ENCODE assay signal across 10 cellular contexts in genomic region chr6:158808442-158808833, GRCh38. TPM values are rescaled to one million over a fixed set of nuclear protein-coding genes. Genes with fewer than 3 reads are reported as not detected.
DNase-seq lines count a peak whose midpoint lies in the region; ATAC-seq lines count a peak whose summit lies in the region.
"Had no signal": no experiment of that assay in that cellular context is flagged by ENCODE, and none has a peak within 500 bp of the region (broad histone marks: within the 10 kb centered on the region; RNA-seq: fewer than 3 reads in every experiment).

No MANE protein-coding gene starts in this region.

- H3K27ac Mint-ChIP-seq in CD8-positive, alpha-beta memory T cell: peak overlapping the region; percentile 79 to 96 (median 92)
- peak overlapping the region; percentile 18 for H3K27ac Mint-ChIP-seq in activated T-helper 2 cell treated with anti-CD3 and anti-CD28 coated beads, Interferon-gamma antibody, Interleukin-2, Interleukin-4, amounts not matched to agents 10 μg/mL and 5 μg/mL and 100 μg/mL, durations not matched to agents 14 hours and 24 hours and 36 hours
- peak overlapping the region in 7 of 9 donors; percentile 23 to 81 (median 62) for H3K27ac Mint-ChIP-seq in naive thymus-derived CD4-positive, alpha-beta T cell

- H3K36me3 ChIP-seq in CD8-positive, alpha-beta memory T cell (ENCODE audit: insufficient read depth, low read length): peaks cover 13% of the 10 kb centered on the region
- H3K36me3 ChIP-seq in naive thymus-derived CD4-positive, alpha-beta T cell (ENCODE audit: control insufficient read depth in 2 of 3, insufficient read depth in 3 of 3, low read length in 3 of 3): peaks cover 0 to 11% (median 11%) of the 10 kb centered on the region in 3 experiments

- peaks cover 94 to 100% (median 100%) of the 10 kb centered on the region in 3 donors for H3K4me1 Mint-ChIP-seq in CD8-positive, alpha-beta memory T cell
- peaks cover 81% of the 10 kb centered on the region for H3K4me1 Mint-ChIP-seq in activated T-helper 2 cell treated with anti-CD3 and anti-CD28 coated beads, Interferon-gamma antibody, Interleukin-2, Interleukin-4, amounts not matched to agents 10 μg/mL and 5 μg/mL and 100 μg/mL, durations not matched to agents 14 hours and 24 hours and 36 hours (ENCODE audit: low read depth)
- H3K4me1 Mint-ChIP-seq in naive thymus-derived CD4-positive, alpha-beta T cell: peaks cover 62 to 100% (median 97%) of the 10 kb centered on the region in 7 donors

- peaks cover 11 to 89% (median 28%) of the 10 kb centered on the region in 3 donors for H3K36me3 Mint-ChIP-seq in CD8-positive, alpha-beta memory T cell
- peaks cover 92% of the 10 kb centered on the region for H3K36me3 Mint-ChIP-seq in activated T-helper 2 cell treated with anti-CD3 and anti-CD28 coated beads, Interferon-gamma antibody, Interleukin-2, Interleukin-4, amounts not matched to agents 10 μg/mL and 5 μg/mL and 100 μg/mL, durations not matched to agents 14 hours and 24 hours and 36 hours (ENCODE audit: low read depth)
- peaks cover 14 to 54% (median 29%) of the 10 kb centered on the region in 5 donors for H3K36me3 Mint-ChIP-seq in naive thymus-derived CD4-positive, alpha-beta T cell

- H3K4me1 ChIP-seq in CD8-positive, alpha-beta memory T cell (ENCODE audit: insufficient read depth, low read length): peaks cover 92% of the 10 kb centered on the region
- H3K4me1 ChIP-seq in naive thymus-derived CD4-positive, alpha-beta T cell (ENCODE audit: control insufficient read depth in 2 of 2, insufficient read depth in 2 of 2, low read length in 2 of 2): peaks cover 76 to 94% of the 10 kb centered on the region in 2 donors

- H3K4me3 Mint-ChIP-seq in CD8-positive, alpha-beta memory T cell: peak overlapping the region; percentile 54 to 81 (median 69)
- H3K4me3 Mint-ChIP-seq in activated T-helper 2 cell treated with anti-CD3 and anti-CD28 coated beads, Interferon-gamma antibody, Interleukin-2, Interleukin-4, amounts not matched to agents 10 μg/mL and 5 μg/mL and 100 μg/mL, durations not matched to agents 14 hours and 24 hours and 36 hours (ENCODE audit: low read depth): no peak overlapping the region
- H3K4me3 Mint-ChIP-seq in naive thymus-derived CD4-positive, alpha-beta T cell: peak overlapping the region in 7 of 10 donors; percentile 5 to 50 (median 35)

- no peak overlapping the region for H3K27ac ChIP-seq in CD8-positive, alpha-beta memory T cell (ENCODE audit: low read depth, low read length)
- no peak overlapping the region for H3K27ac ChIP-seq in naive thymus-derived CD4-positive, alpha-beta T cell (ENCODE audit: low read depth, low read length)
- H3K27ac ChIP-seq: dorsolateral prefrontal cortex had no signal

- POLR2A ChIA-PET in CD8-positive, alpha-beta memory T cell (lab: Charles Lee): interaction anchor here (1.0 to 5.3 kb wide), 8 partner anchors 9 to 164 kb away, joined by 4 to 68 read pairs (median 10); partner anchors contain the start of genes DYNLT1 and EZR
- POLR2A ChIA-PET in naive thymus-derived CD4-positive, alpha-beta T cell (lab: Charles Lee): interaction anchor here (0.6 to 3.3 kb wide), 6 partner anchors 9 to 74 kb away, joined by 3 to 24 read pairs (median 4); no protein-coding TSS in a partner anchor

- intact Hi-C loops in activated T-helper 2 cell treated with anti-CD3 and anti-CD28 coated beads, Interferon-gamma antibody, Interleukin-2, Interleukin-4, amounts not matched to agents 10 μg/mL and 5 μg/mL and 100 μg/mL, durations not matched to agents 14 hours and 24 hours and 36 hours (cut with micrococcal nuclease): no loop called here
- intact Hi-C loops in naive thymus-derived CD4-positive, alpha-beta T cell (cut with micrococcal nuclease): no loop called here

- peak; percentile 1 for ATAC-seq in GM21515 (IDR thresholded peaks at IDR 0.05; ENCODE audit: unreplicated experiment)
- no peak for ATAC-seq in naive thymus-derived CD4-positive, alpha-beta T cell

- DNase-seq in CD8-positive, alpha-beta memory T cell: no peak
- no peak for DNase-seq in activated T-helper 2 cell treated with anti-CD3 and anti-CD28 coated beads, Interferon-gamma antibody, Interleukin-2, Interleukin-4, amounts not matched to agents 10 μg/mL and 5 μg/mL and 100 μg/mL, durations not matched to agents 14 hours and 24 hours and 36 hours (ENCODE audit: low spot score)
- no peak for DNase-seq in naive thymus-derived CD4-positive, alpha-beta T cell
- DNase-seq in NCI-H748 treated with DMSO at 0.1 percent for 48 hours (lab: John Stamatoyannopoulos, UW) (no peak), ureter (ENCODE audit: low spot score) (no peak)
- DNase-seq in effector CD8-positive, alpha-beta T cell (lab: John Stamatoyannopoulos, UW): no peak
- DNase-seq: DND-41, dorsolateral prefrontal cortex, hippocampal formation had no signal

- H3K27me3 Mint-ChIP-seq in CD8-positive, alpha-beta memory T cell: no peaks in the 10 kb centered on the region
- H3K27me3 Mint-ChIP-seq in activated T-helper 2 cell treated with anti-CD3 and anti-CD28 coated beads, Interferon-gamma antibody, Interleukin-2, Interleukin-4, amounts not matched to agents 10 μg/mL and 5 μg/mL and 100 μg/mL, durations not matched to agents 14 hours and 24 hours and 36 hours (ENCODE audit: low read depth): no peaks in the 10 kb centered on the region
- no peaks in the 10 kb centered on the region for H3K27me3 Mint-ChIP-seq in naive thymus-derived CD4-positive, alpha-beta T cell

- CTCF ChIA-PET in CD8-positive, alpha-beta memory T cell (lab: Charles Lee): interaction anchor here (1.2 to 2.4 kb wide), 13 partner anchors 9 to 192 kb away, joined by 3 to 8 read pairs (median 6); partner anchors contain the start of genes EZR and RSPH3
- CTCF ChIA-PET in naive thymus-derived CD4-positive, alpha-beta T cell (lab: Charles Lee): no interaction called here

- H3K4me3 ChIP-seq in CD8-positive, alpha-beta memory T cell (ENCODE audit: low read length): no peak overlapping the region
- no peak overlapping the region for H3K4me3 ChIP-seq in naive thymus-derived CD4-positive, alpha-beta T cell (ENCODE audit: low read length)
- H3K4me3 ChIP-seq: dorsolateral prefrontal cortex had no signal

- no peaks in the 10 kb centered on the region for H3K9me3 ChIP-seq in CD8-positive, alpha-beta memory T cell (ENCODE audit: low read length)
- no peaks in the 10 kb centered on the region for H3K9me3 ChIP-seq in naive thymus-derived CD4-positive, alpha-beta T cell (ENCODE audit: control insufficient read depth in 2 of 3, low read length in 3 of 3)

- H3K9me3 Mint-ChIP-seq in CD8-positive, alpha-beta memory T cell: no peaks in the 10 kb centered on the region
- H3K9me3 Mint-ChIP-seq in activated T-helper 2 cell treated with anti-CD3 and anti-CD28 coated beads, Interferon-gamma antibody, Interleukin-2, Interleukin-4, amounts not matched to agents 10 μg/mL and 5 μg/mL and 100 μg/mL, durations not matched to agents 14 hours and 24 hours and 36 hours: no peaks in the 10 kb centered on the region
- H3K9me3 Mint-ChIP-seq in naive thymus-derived CD4-positive, alpha-beta T cell: peaks cover 0 to 6% (median 0%) of the 10 kb centered on the region in 11 donors

- no peaks in the 10 kb centered on the region for H3K27me3 ChIP-seq in CD8-positive, alpha-beta memory T cell (ENCODE audit: insufficient read depth, low read length, poor library complexity, severe bottlenecking)
- H3K27me3 ChIP-seq in naive thymus-derived CD4-positive, alpha-beta T cell (ENCODE audit: control insufficient read depth in 2 of 2, insufficient read depth in 2 of 2, low read length in 2 of 2): no peaks in the 10 kb centered on the region

RNA-seq across cellular contexts. Expression of gene EZR, which starts 10.7 kb away (rescaled TPM):
- total RNA-seq in CD8-positive, alpha-beta memory T cell: 100 to 1,000 TPM; 296 to 299 TPM
- polyA plus RNA-seq in CD8-positive, alpha-beta memory T cell: 325 TPM
- 204 and 206 TPM in 2 replicates for total RNA-seq in activated T-helper 2 cell treated with anti-CD3 and anti-CD28 coated beads, Interferon-gamma antibody, Interleukin-2, Interleukin-4, amounts not matched to agents 10 μg/mL and 5 μg/mL and 100 μg/mL, durations not matched to agents 14 hours and 24 hours and 36 hours
- total RNA-seq in naive thymus-derived CD4-positive, alpha-beta T cell: 100 to 1,000 TPM; 132 to 201 (median 163) TPM
- polyA plus RNA-seq in naive thymus-derived CD4-positive, alpha-beta T cell: 100 to 1,000 TPM; 115 to 140 TPM
- 314 TPM for total RNA-seq in ureter

Comparison
In these comparisons a context has a peak if more than half of its experiments do, and no peak if none do; other contexts are left out.
1. H3K27ac Mint-ChIP-seq: peak in every context shown above with its lines; median percentile 92 in CD8-positive, alpha-beta memory T cell; 62 in naive thymus-derived CD4-positive, alpha-beta T cell; 18 in activated T-helper 2 cell treated with anti-CD3 and anti-CD28 coated beads, Interferon-gamma antibody, Interleukin-2, Interleukin-4, amounts not matched to agents 10 μg/mL and 5 μg/mL and 100 μg/mL, durations not matched to agents 14 hours and 24 hours and 36 hours.